Comparison of ENCODE assay signal across 19 cellular contexts in genomic region chr11:123202155-123202714, GRCh38. TPM values are rescaled to one million over a fixed set of nuclear protein-coding genes. Genes with fewer than 3 reads are reported as not detected.
DNase-seq lines count a peak whose midpoint lies in the region; ATAC-seq and TF ChIP-seq lines count a peak whose summit lies in the region.
"Had no signal": no experiment of that assay in that cellular context is flagged by ENCODE, and none has a peak within 500 bp of the region (broad histone marks: within the 10 kb centered on the region; RNA-seq: fewer than 3 reads in every experiment).

No MANE protein-coding gene starts in this region.

- DNase-seq in NCI-H2227 (lab: John Stamatoyannopoulos, UW; ENCODE audit: unreplicated experiment) (peak; percentile 38), NCI-H2227 treated with DMSO at 0.1 percent for 48 hours (lab: John Stamatoyannopoulos, UW) (no peak), foreskin fibroblast (peak; percentile 59 to 74), myocyte (ENCODE audit: low read depth) (peak; percentile 79), ureter (ENCODE audit: low spot score) (peak; percentile 63), KBM-7 (no peak), hypothalamus (lab: John Stamatoyannopoulos, UW) (no peak)
- DNase-seq: activated T-cell treated with anti-CD3 and anti-CD28 coated beads for 4 hours; DMS153; effector CD8-positive, alpha-beta T cell; GOT3; hippocampal formation; naive B cell; NCI-H524 treated with DMSO at 0.1 percent for 48 hours; SHP77; tibial artery had no signal

- no peak overlapping the region for H3K4me3 ChIP-seq in foreskin fibroblast (ENCODE audit: low read depth in 1 of 2, low read length in 2 of 2)
- H3K4me3 ChIP-seq: A549, GM12878, tibial artery had no signal

- TF ChIP-seq CTCF in foreskin fibroblast (IDR thresholded peaks at IDR 0.05; ENCODE audit: low read depth, low read length) = no peak

- in situ Hi-C loops in KBM-7 (cut with MboI; ENCODE audit: low pct_unique_long_range_greater_than_20kb, low sequenced_read_pairs) = no loop called here

- no peak for ATAC-seq in GM18907 (IDR thresholded peaks at IDR 0.05; ENCODE audit: unreplicated experiment)
- ATAC-seq: A549, GM12878 had no signal

RNA-seq across cellular contexts. Expression of gene CLMP, which starts 7.2 kb away (rescaled TPM):
- total RNA-seq in myocyte (17.2 and 32.0 TPM in 2 replicates), ureter (34.4 TPM)
- 16.6 TPM for polyA plus RNA-seq in myocyte (2012)

Comparison
In these comparisons a context has a peak if more than half of its experiments do, and no peak if none do; other contexts are left out.
1. DNase-seq: peak in NCI-H2227 (single experiment), foreskin fibroblast (2 of 2), myocyte (single experiment) and ureter (single experiment); none in NCI-H2227 treated with DMSO at 0.1 percent for 48 hours (single experiment), KBM-7 (single experiment) and hypothalamus (0 of 51).